ENCODE assay signal across 12 cellular contexts in the genomic region with DNA sequence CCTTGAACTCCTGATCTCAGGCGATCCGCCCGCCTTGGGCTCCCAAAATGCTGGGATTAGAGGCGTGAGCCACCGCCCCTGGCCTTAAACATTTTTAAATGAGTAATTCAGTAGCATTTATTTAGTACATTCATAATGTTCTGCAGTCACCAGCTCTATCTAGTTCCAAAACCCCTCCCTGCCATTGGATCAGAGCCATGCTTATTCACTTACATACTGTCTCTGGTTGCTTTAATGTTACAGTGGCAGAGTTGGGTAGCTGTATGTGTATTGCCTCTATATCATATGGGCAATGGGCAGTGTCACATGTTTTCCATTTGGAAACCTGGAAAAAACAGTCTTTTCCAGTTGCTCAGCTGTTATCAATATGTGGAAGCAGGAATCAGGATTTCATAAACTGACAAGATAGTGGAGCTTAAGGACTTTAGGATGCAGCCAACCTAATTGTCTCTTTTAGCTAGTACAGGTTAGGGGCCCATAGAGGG. TPM values are rescaled to one million over a fixed set of nuclear protein-coding genes. Genes with fewer than 3 reads are reported as not detected.
DNase-seq lines count a peak whose midpoint lies in the region; ATAC-seq and TF ChIP-seq lines count a peak whose summit lies in the region.
"Had no signal": no experiment of that assay in that cellular context is flagged by ENCODE, and none has a peak within 500 bp of the region (broad histone marks: within the 10 kb centered on the region; RNA-seq: fewer than 3 reads in every experiment).

No MANE protein-coding gene starts in this region.

- 91% methylated on average over 5 of the region's 5 CpGs for WGBS in prostate gland
- WGBS in trophoblast cell (ENCODE audit: extremely low coverage, insufficient coverage, insufficient read length): no CpG with 5 or more reads among the region's 5 CpGs

- no peaks in the 10 kb centered on the region for H3K79me2 ChIP-seq in osteoblast (ENCODE audit: insufficient read depth, low read length)
- no peaks in the 10 kb centered on the region for H3K79me2 ChIP-seq in trophoblast cell (ENCODE audit: control insufficient read depth, insufficient read depth, low read length, poor library complexity)

- no peak overlapping the region for H4K12ac ChIP-seq in trophoblast cell (ENCODE audit: low read depth, low read length)

- H2BK12ac ChIP-seq in trophoblast cell (ENCODE audit: low read length): no peak overlapping the region

- H3K23ac ChIP-seq in trophoblast cell (ENCODE audit: low read length): no peak overlapping the region

- H3K36me3 ChIP-seq in osteoblast (ENCODE audit: insufficient read depth, low read length): peaks cover 8% of the 10 kb centered on the region
- H3K36me3 ChIP-seq in prostate gland: no peaks in the 10 kb centered on the region
- peaks cover 3 to 7% of the 10 kb centered on the region in 2 experiments for H3K36me3 ChIP-seq in trophoblast cell (ENCODE audit: control insufficient read depth in 1 of 2, insufficient read depth in 2 of 2, low read length in 2 of 2)

- H3K18ac ChIP-seq in trophoblast cell (ENCODE audit: low read length): no peak overlapping the region

- H3K4me2 ChIP-seq in osteoblast (ENCODE audit: insufficient read depth, low read length): peak overlapping the region; percentile 60
- H3K4me2 ChIP-seq in trophoblast cell (ENCODE audit: low read length): no peak overlapping the region

- no peaks in the 10 kb centered on the region for H3K79me1 ChIP-seq in trophoblast cell (ENCODE audit: low read length)

- no peak for TF ChIP-seq POLR2A in prostate gland (IDR thresholded peaks at IDR 0.05)

- no peak overlapping the region for H3K14ac ChIP-seq in trophoblast cell (ENCODE audit: low read length)

- H2BK120ac ChIP-seq in trophoblast cell (ENCODE audit: insufficient read depth, low read length, poor library complexity): no peak overlapping the region

- TF ChIP-seq CTCF in osteoblast (IDR thresholded peaks at IDR 0.05; ENCODE audit: extremely low read depth, low read depth, low read length): no peak
- no peak for TF ChIP-seq CTCF in prostate gland (IDR thresholded peaks at IDR 0.05)

- H2BK5ac ChIP-seq in trophoblast cell (ENCODE audit: low read depth, low read length, poor library complexity): no peak overlapping the region

- H3K9ac ChIP-seq in trophoblast cell (ENCODE audit: low read length): no peak overlapping the region

- H4K8ac ChIP-seq in trophoblast cell (ENCODE audit: low read depth, low read length): no peak overlapping the region

- H2AK5ac ChIP-seq in trophoblast cell (ENCODE audit: low read length): no peak overlapping the region

- H3K4ac ChIP-seq in trophoblast cell (ENCODE audit: low read depth, low read length): no peak overlapping the region

- H2AFZ ChIP-seq in osteoblast (ENCODE audit: low read length): no peak overlapping the region
- no peak overlapping the region for H2AFZ ChIP-seq in trophoblast cell (ENCODE audit: insufficient read depth, low read length, poor library complexity)

- no peak overlapping the region for H4K91ac ChIP-seq in trophoblast cell (ENCODE audit: low read depth, low read length)

- H4K20me1 ChIP-seq in osteoblast (ENCODE audit: insufficient read depth, low read length): peaks cover 5% of the 10 kb centered on the region

- H3K4me1 ChIP-seq in osteoblast (ENCODE audit: insufficient read depth, low read length) (peaks cover 20% of the 10 kb centered on the region), prostate gland (replicated peaks) (no peaks in the 10 kb centered on the region), trophoblast cell (ENCODE audit: control insufficient read depth in 1 of 2, insufficient read depth in 2 of 2, low read length in 2 of 2) (peaks cover 0 to 3% of the 10 kb centered on the region in 2 experiments)

- H3K9me3 ChIP-seq in osteoblast (ENCODE audit: low read depth, low read length) (no peaks in the 10 kb centered on the region), prostate gland (no peaks in the 10 kb centered on the region), trophoblast cell (ENCODE audit: insufficient read depth, low read depth, low read length) (no peaks in the 10 kb centered on the region)

- H3K27me3 ChIP-seq in osteoblast (ENCODE audit: insufficient read depth, low read length) (no peaks in the 10 kb centered on the region), prostate gland (replicated peaks; ENCODE audit: insufficient read depth) (no peaks in the 10 kb centered on the region), trophoblast cell (ENCODE audit: insufficient read depth, low read length) (no peaks in the 10 kb centered on the region)

- H3K4me3 ChIP-seq in osteoblast (ENCODE audit: insufficient read depth, low read length) (no peak overlapping the region), prostate gland (no peak overlapping the region), trophoblast cell (ENCODE audit: low read depth, low read length) (no peak overlapping the region)

- intact Hi-C loops in prostate gland (cut with DNase I): no loop called here

- peak; percentile 4 for DNase-seq in Daoy (ENCODE audit: low read depth)
- DNase-seq in RPMI7951 (ENCODE audit: low read depth): peak; percentile 39
- DNase-seq in fibroblast of gingiva (ENCODE audit: low read depth): peak; percentile 43
- DNase-seq in osteoblast (ENCODE audit: insufficient read length, low spot score, missing footprints): peak; percentile 73
- no peak for DNase-seq in prostate gland (ENCODE audit: low spot score)
- no peak for DNase-seq in trophoblast cell
- DNase-seq: effector memory CD8-positive, alpha-beta T cell; H7; NCI-H2171 treated with DMSO at 0.1 percent for 48 hours; stimulated activated naive B cell treated with anti-CD40 and anti-IgM and Interleukin-4, amounts not matched to agents 10 μg/mL and 1 μg/mL and 100 μg/mL, for 72 hours had no signal

- ATAC-seq in GM19351 (IDR thresholded peaks at IDR 0.05; ENCODE audit: unreplicated experiment) (no peak), HG03159 (IDR thresholded peaks at IDR 0.05; ENCODE audit: unreplicated experiment) (no peak)
- ATAC-seq: effector memory CD8-positive, alpha-beta T cell; stimulated activated naive B cell treated with anti-CD40 and anti-IgM and Interleukin-4, amounts not matched to agents 10 μg/mL and 1 μg/mL and 100 μg/mL, for 72 hours had no signal

- H3K27ac ChIP-seq in osteoblast (ENCODE audit: low read depth, low read length) (peak overlapping the region; percentile 68), prostate gland (no peak overlapping the region), trophoblast cell (ENCODE audit: low read depth, low read length) (no peak overlapping the region)

RNA-seq across cellular contexts. Expression of a gene that starts 10.5 kb away (rescaled TPM):
- total RNA-seq in Daoy (2014; rRNA removed; shearing (Covaris generic)): 102 and 109 TPM in 2 replicates
- 143 and 159 TPM in 2 replicates for total RNA-seq in RPMI7951 (2014; rRNA removed; shearing (Covaris generic))
- total RNA-seq in osteoblast (42.7 and 45.2 TPM in 2 replicates), prostate gland (100 to 1,000 TPM in 1 of 2 donors, 10 to 100 TPM in 1; 57.0 to 136 TPM)
- polyA plus RNA-seq in trophoblast cell (2013): 95.9 TPM in 2 replicates

RNA-seq across cellular contexts. Expression of a gene that starts 10.7 kb away (rescaled TPM):
- total RNA-seq in Daoy (2014; rRNA removed; shearing (Covaris generic)): 13.9 and 14.3 TPM in 2 replicates
- 10.6 and 18.1 TPM in 2 replicates for total RNA-seq in RPMI7951 (2014; rRNA removed; shearing (Covaris generic))
- 5.4 and 9.1 TPM in 2 replicates for total RNA-seq in osteoblast
- 10 to 100 TPM; 15.6 to 28.3 TPM for total RNA-seq in prostate gland
- polyA plus RNA-seq in trophoblast cell (2013): 16.8 and 18.9 TPM in 2 replicates

Comparison
In these comparisons a context has a peak if more than half of its experiments do, and no peak if none do; other contexts are left out.
1. DNase-seq: peak in Daoy (single experiment), RPMI7951 (single experiment), fibroblast of gingiva (single experiment) and osteoblast (single experiment); none in prostate gland (single experiment) and trophoblast cell (0 of 2).